ENCODE assay signal across 8 cellular contexts in the genomic region with DNA sequence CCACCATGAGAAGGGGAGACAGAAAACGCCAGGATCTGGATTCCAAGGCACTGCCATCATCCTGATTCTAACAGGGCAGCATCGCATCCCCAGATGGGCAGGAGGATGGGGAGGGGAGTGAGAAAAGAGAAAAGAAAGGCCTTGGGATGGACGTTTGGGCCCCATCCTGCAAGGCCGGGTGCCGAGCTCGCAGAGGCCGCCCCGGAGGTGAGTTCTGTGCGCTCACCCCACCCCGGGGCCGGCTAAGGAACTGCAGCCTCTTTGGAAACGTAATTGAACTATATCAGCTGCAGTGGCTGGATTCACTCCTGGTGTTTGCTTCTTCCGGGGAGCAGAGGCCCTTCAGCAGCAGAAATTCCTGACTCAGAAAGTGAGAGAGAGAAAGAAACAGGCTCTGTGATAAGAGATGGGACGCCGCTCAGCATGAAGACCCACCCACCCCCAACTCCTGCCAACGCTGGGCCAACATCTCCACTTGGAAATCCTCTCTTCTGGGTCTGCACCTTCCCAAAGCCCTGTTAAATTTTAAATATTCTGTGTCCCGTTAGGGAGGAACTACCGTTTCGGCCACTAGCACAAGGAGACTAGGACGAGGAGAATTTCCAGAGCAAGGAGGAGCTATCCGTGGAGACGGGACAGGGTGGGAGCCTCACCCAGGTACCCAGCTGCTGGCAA. TPM values are rescaled to one million over a fixed set of nuclear protein-coding genes. Genes with fewer than 3 reads are reported as not detected.
A peak's percentile ranks its signal among the peaks of the same experiment; 100 is the strongest.
DNase-seq lines count a peak whose midpoint lies in the region; ATAC-seq and FAIRE-seq lines count a peak whose summit lies in the region.

No MANE protein-coding gene starts in this region.

- peak; percentile 81 for ATAC-seq in GM21515 (IDR thresholded peaks at IDR 0.05; ENCODE audit: unreplicated experiment)

- DNase-seq in DMS53 treated with DMSO at 0.1 percent for 48 hours (lab: John Stamatoyannopoulos, UW; ENCODE audit: unreplicated experiment) (peak; percentile 80), HTR-8/SVneo (ENCODE audit: insufficient read length, low spot score) (peak; percentile 90), RPMI7951 (ENCODE audit: low read depth) (peak; percentile 62), glomerular visceral epithelial cell (ENCODE audit: extremely low spot score) (peak; percentile 64), pons (ENCODE audit: low spot score) (peak; percentile 61), urothelium cell line (ENCODE audit: low spot score) (peak; percentile 94)
- peak; percentile 82 for DNase-seq in activated effector memory CD4-positive, alpha-beta T cell treated with anti-CD3 and anti-CD28 coated beads, Interleukin-2, amount 50 U/mL, for 16 hours

- FAIRE-seq in HTR-8/SVneo (lab: Jason Lieb, UNC) (peak; percentile 67), urothelium cell line (lab: Jason Lieb, UNC) (peak; percentile 61)

RNA-seq across cellular contexts. Expression of gene SSTR2, which starts 8.5 kb away (rescaled TPM):
- under 0.01 TPM in 2 replicates for total RNA-seq in RPMI7951 (2014; rRNA removed; shearing (Covaris generic))

RNA-seq across cellular contexts. Expression of gene COG1, which starts 36.6 kb away (rescaled TPM):
- 11.4 and 18.3 TPM in 2 replicates for total RNA-seq in RPMI7951 (2014; rRNA removed; shearing (Covaris generic))

Comparison
In these comparisons a context has a peak if more than half of its experiments do, and no peak if none do; other contexts are left out.
1. Peak in every context shown above with its lines: DNase-seq and ATAC-seq.